In genomic region chr9:127283917-127284316, GRCh38 we compare ENCODE assay signal across 8 cellular contexts. TPM values are rescaled to one million over a fixed set of nuclear protein-coding genes. Genes with fewer than 3 reads are reported as not detected.
DNase-seq lines count a peak whose midpoint lies in the region; ATAC-seq and TF ChIP-seq lines count a peak whose summit lies in the region.

No MANE protein-coding gene starts in this region.

- H3K9me3 Mint-ChIP-seq in CD4-positive, CD25-positive, alpha-beta regulatory T cell: no peaks in the 10 kb centered on the region
- H3K9me3 Mint-ChIP-seq in type B pancreatic cell: no peaks in the 10 kb centered on the region

- no peak for TF ChIP-seq EP300 in esophagus muscularis mucosa (IDR thresholded peaks at IDR 0.05)

- H3K36me3 Mint-ChIP-seq in CD4-positive, CD25-positive, alpha-beta regulatory T cell: no peaks in the 10 kb centered on the region
- no peaks in the 10 kb centered on the region for H3K36me3 Mint-ChIP-seq in type B pancreatic cell

- no peaks in the 10 kb centered on the region for H3K36me3 ChIP-seq in CD4-positive, CD25-positive, alpha-beta regulatory T cell (ENCODE audit: control insufficient read depth, insufficient read depth, low read length)
- H3K36me3 ChIP-seq in left lung (no peaks in the 10 kb centered on the region), esophagus muscularis mucosa (no peaks in the 10 kb centered on the region)

- H3K27ac Mint-ChIP-seq in CD4-positive, CD25-positive, alpha-beta regulatory T cell: no peak overlapping the region
- H3K27ac Mint-ChIP-seq in type B pancreatic cell: no peak overlapping the region

- no peak overlapping the region for H3K4me3 ChIP-seq in CD4-positive, CD25-positive, alpha-beta regulatory T cell (ENCODE audit: low read depth, low read length)
- no peak overlapping the region for H3K4me3 ChIP-seq in left lung
- H3K4me3 ChIP-seq in esophagus muscularis mucosa: no peak overlapping the region

- H3K9me3 ChIP-seq in CD4-positive, CD25-positive, alpha-beta regulatory T cell (ENCODE audit: control insufficient read depth in 2 of 2, low read length in 2 of 2): no peaks in the 10 kb centered on the region
- no peaks in the 10 kb centered on the region for H3K9me3 ChIP-seq in left lung
- no peaks in the 10 kb centered on the region for H3K9me3 ChIP-seq in esophagus muscularis mucosa

- H3K27me3 Mint-ChIP-seq in CD4-positive, CD25-positive, alpha-beta regulatory T cell: peaks cover 9% of the 10 kb centered on the region
- H3K27me3 Mint-ChIP-seq in type B pancreatic cell: no peaks in the 10 kb centered on the region

- 45% methylated on average over 2 of the region's 2 CpGs for WGBS in esophagus muscularis mucosa

- no peak for TF ChIP-seq CTCF in left lung (IDR thresholded peaks at IDR 0.05)
- TF ChIP-seq CTCF in type B pancreatic cell (conservative IDR thresholded peaks at IDR 0.05): no peak
- peak in 1 of 3 experiments; percentile 18 for TF ChIP-seq CTCF in esophagus muscularis mucosa (IDR thresholded peaks at IDR 0.05)

- H3K4me1 ChIP-seq in CD4-positive, CD25-positive, alpha-beta regulatory T cell (ENCODE audit: control insufficient read depth, insufficient read depth, low read length, poor library complexity, severe bottlenecking): no peaks in the 10 kb centered on the region
- H3K4me1 ChIP-seq in left lung (no peaks in the 10 kb centered on the region), esophagus muscularis mucosa (peaks cover 5 to 16% (median 9%) of the 10 kb centered on the region in 4 donors)

- no peaks in the 10 kb centered on the region for H3K4me1 Mint-ChIP-seq in CD4-positive, CD25-positive, alpha-beta regulatory T cell
- H3K4me1 Mint-ChIP-seq in type B pancreatic cell (ENCODE audit: unreplicated experiment): no peaks in the 10 kb centered on the region

- H3K27me3 ChIP-seq in CD4-positive, CD25-positive, alpha-beta regulatory T cell (ENCODE audit: control insufficient read depth, insufficient read depth, low read length): peaks cover 9% of the 10 kb centered on the region
- H3K27me3 ChIP-seq in left lung (no peaks in the 10 kb centered on the region), esophagus muscularis mucosa (no peaks in the 10 kb centered on the region)

- no peak for ATAC-seq in CD4-positive, CD25-positive, alpha-beta regulatory T cell (ENCODE audit: low read depth in 2 of 2)
- peak; percentile 52 for ATAC-seq in left lung

- H3K27ac ChIP-seq in CD4-positive, CD25-positive, alpha-beta regulatory T cell (ENCODE audit: insufficient read depth, low read length, poor library complexity, severe bottlenecking): no peak overlapping the region
- H3K27ac ChIP-seq in left lung (no peak overlapping the region), esophagus muscularis mucosa (replicated peaks in 1 of 4) (no peak overlapping the region)

- TF ChIP-seq POLR2A in esophagus muscularis mucosa (IDR thresholded peaks at IDR 0.05; ENCODE audit: low read depth): no peak

- intact Hi-C loops in left lung (cut with DNase I): no loop called here
- intact Hi-C loops in esophagus muscularis mucosa (cut with DNase I): no loop called here

- H3K4me3 Mint-ChIP-seq in CD4-positive, CD25-positive, alpha-beta regulatory T cell: no peak overlapping the region
- no peak overlapping the region for H3K4me3 Mint-ChIP-seq in type B pancreatic cell

- peak in 2 of 3 donors; percentile 4 to 35 for DNase-seq in CD4-positive, CD25-positive, alpha-beta regulatory T cell
- DNase-seq in HT1080 (ENCODE audit: low read depth) (peak; percentile 30), amniotic epithelial cell (ENCODE audit: low read depth) (peak; percentile 41), left lung (no peak), type B pancreatic cell (ENCODE audit: extremely low spot score, unreplicated experiment) (no peak), NCI-H446 treated with DMSO at 0.1 percent for 48 hours (lab: John Stamatoyannopoulos, UW) (no peak), esophagus muscularis mucosa (ENCODE audit: extremely low spot score) (no peak), cerebellum (ENCODE audit: low spot score) (no peak)

RNA-seq across cellular contexts. Expression of gene GARNL3, which starts 19.3 kb away (rescaled TPM):
- 4.3 TPM for total RNA-seq in CD4-positive, CD25-positive, alpha-beta regulatory T cell
- under 1 TPM in 2 of 4 donors, not detected in 2; 0.69 to 0.99 TPM for polyA plus RNA-seq in CD4-positive, CD25-positive, alpha-beta regulatory T cell
- 1.2 and 1.5 TPM in 2 replicates for total RNA-seq in HT1080 (2014; rRNA removed; shearing (Covaris generic))
- 0.90 and 1.5 TPM in 2 replicates for polyA plus RNA-seq in HT1080 (2015; cell fraction: cytosol; rRNA removed)
- polyA plus RNA-seq in HT1080 (2015; cell fraction: nucleus; rRNA removed): 2.7 and 3.6 TPM in 2 replicates
- total RNA-seq in left lung (1 to 10 TPM; 7.4 to 8.0 TPM), type B pancreatic cell (ENCODE audit: low replicate concordance) (11.1 and 19.7 TPM in 2 replicates), esophagus muscularis mucosa (10 to 100 TPM in 3 of 4 donors, 1 to 10 TPM in 1; 8.9 to 17.9 (median 12.2) TPM), cerebellum (87.7 TPM)

Comparison
In these comparisons a context has a peak if more than half of its experiments do, and no peak if none do; other contexts are left out.
1. DNase-seq: peak in CD4-positive, CD25-positive, alpha-beta regulatory T cell (2 of 3), HT1080 (single experiment) and amniotic epithelial cell (single experiment); none in left lung (0 of 2), type B pancreatic cell (single experiment), NCI-H446 treated with DMSO at 0.1 percent for 48 hours (single experiment), esophagus muscularis mucosa (single experiment) and cerebellum (single experiment).